1 cellular context compared by ENCODE assay signal in genomic region chr16:57464523-57464922, GRCh38.
TF ChIP-seq lines count a peak whose summit lies in the region.

No MANE protein-coding gene starts in this region.

TF ChIP-seq in WTC11, 78 proteins besides CTCF, POLR2A, EP300 and RAD21:
- TF ChIP-seq, protein P1, sequence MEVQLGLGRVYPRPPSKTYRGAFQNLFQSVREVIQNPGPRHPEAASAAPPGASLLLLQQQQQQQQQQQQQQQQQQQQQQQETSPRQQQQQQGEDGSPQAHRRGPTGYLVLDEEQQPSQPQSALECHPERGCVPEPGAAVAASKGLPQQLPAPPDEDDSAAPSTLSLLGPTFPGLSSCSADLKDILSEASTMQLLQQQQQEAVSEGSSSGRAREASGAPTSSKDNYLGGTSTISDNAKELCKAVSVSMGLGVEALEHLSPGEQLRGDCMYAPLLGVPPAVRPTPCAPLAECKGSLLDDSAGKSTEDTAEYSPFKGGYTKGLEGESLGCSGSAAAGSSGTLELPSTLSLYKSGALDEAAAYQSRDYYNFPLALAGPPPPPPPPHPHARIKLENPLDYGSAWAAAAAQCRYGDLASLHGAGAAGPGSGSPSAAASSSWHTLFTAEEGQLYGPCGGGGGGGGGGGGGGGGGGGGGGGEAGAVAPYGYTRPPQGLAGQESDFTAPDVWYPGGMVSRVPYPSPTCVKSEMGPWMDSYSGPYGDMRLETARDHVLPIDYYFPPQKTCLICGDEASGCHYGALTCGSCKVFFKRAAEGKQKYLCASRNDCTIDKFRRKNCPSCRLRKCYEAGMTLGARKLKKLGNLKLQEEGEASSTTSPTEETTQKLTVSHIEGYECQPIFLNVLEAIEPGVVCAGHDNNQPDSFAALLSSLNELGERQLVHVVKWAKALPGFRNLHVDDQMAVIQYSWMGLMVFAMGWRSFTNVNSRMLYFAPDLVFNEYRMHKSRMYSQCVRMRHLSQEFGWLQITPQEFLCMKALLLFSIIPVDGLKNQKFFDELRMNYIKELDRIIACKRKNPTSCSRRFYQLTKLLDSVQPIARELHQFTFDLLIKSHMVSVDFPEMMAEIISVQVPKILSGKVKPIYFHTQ (CRISPR knock-in tag; IDR thresholded peaks at IDR 0.05), result no peak
- no peak for TF ChIP-seq ESRRA (CRISPR knock-in tag; IDR thresholded peaks at IDR 0.05; ENCODE audit: borderline replicate concordance)
- no peak for TF ChIP-seq NR2C2 (CRISPR knock-in tag; IDR thresholded peaks at IDR 0.05)
- TF ChIP-seq TEAD1 (CRISPR knock-in tag; IDR thresholded peaks at IDR 0.05), result no peak
- no peak for TF ChIP-seq ZNF425 (CRISPR knock-in tag; conservative IDR thresholded peaks at IDR 0.05)
- TF ChIP-seq, protein P2, sequence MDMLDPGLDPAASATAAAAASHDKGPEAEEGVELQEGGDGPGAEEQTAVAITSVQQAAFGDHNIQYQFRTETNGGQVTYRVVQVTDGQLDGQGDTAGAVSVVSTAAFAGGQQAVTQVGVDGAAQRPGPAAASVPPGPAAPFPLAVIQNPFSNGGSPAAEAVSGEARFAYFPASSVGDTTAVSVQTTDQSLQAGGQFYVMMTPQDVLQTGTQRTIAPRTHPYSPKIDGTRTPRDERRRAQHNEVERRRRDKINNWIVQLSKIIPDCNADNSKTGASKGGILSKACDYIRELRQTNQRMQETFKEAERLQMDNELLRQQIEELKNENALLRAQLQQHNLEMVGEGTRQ (CRISPR knock-in tag; IDR thresholded peaks at IDR 0.05), result no peak
- no peak for TF ChIP-seq RELA (CRISPR knock-in tag; IDR thresholded peaks at IDR 0.05; ENCODE audit: borderline replicate concordance)
- TF ChIP-seq MLX (CRISPR knock-in tag; IDR thresholded peaks at IDR 0.05), result no peak
- TF ChIP-seq GABPB1 (CRISPR knock-in tag; IDR thresholded peaks at IDR 0.05), result no peak
- TF ChIP-seq, protein P3, sequence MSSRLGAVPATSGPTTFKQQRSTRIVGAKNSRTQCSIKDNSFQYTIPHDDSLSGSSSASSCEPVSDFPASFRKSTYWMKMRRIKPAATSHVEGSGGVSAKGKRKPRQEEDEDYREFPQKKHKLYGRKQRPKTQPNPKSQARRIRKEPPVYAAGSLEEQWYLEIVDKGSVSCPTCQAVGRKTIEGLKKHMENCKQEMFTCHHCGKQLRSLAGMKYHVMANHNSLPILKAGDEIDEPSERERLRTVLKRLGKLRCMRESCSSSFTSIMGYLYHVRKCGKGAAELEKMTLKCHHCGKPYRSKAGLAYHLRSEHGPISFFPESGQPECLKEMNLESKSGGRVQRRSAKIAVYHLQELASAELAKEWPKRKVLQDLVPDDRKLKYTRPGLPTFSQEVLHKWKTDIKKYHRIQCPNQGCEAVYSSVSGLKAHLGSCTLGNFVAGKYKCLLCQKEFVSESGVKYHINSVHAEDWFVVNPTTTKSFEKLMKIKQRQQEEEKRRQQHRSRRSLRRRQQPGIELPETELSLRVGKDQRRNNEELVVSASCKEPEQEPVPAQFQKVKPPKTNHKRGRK (CRISPR knock-in tag; IDR thresholded peaks at IDR 0.05; ENCODE audit: borderline replicate concordance), result no peak
- no peak for TF ChIP-seq ZNF317 (CRISPR knock-in tag; IDR thresholded peaks at IDR 0.05; ENCODE audit: borderline replicate concordance, low read depth)
- no peak for TF ChIP-seq MYBL2 (CRISPR knock-in tag; IDR thresholded peaks at IDR 0.05)
- TF ChIP-seq MXD4 (CRISPR knock-in tag; IDR thresholded peaks at IDR 0.05; ENCODE audit: borderline replicate concordance), result no peak
- TF ChIP-seq KAT7 (CRISPR knock-in tag; IDR thresholded peaks at IDR 0.05; ENCODE audit: borderline replicate concordance), result no peak
- TF ChIP-seq, protein P4, sequence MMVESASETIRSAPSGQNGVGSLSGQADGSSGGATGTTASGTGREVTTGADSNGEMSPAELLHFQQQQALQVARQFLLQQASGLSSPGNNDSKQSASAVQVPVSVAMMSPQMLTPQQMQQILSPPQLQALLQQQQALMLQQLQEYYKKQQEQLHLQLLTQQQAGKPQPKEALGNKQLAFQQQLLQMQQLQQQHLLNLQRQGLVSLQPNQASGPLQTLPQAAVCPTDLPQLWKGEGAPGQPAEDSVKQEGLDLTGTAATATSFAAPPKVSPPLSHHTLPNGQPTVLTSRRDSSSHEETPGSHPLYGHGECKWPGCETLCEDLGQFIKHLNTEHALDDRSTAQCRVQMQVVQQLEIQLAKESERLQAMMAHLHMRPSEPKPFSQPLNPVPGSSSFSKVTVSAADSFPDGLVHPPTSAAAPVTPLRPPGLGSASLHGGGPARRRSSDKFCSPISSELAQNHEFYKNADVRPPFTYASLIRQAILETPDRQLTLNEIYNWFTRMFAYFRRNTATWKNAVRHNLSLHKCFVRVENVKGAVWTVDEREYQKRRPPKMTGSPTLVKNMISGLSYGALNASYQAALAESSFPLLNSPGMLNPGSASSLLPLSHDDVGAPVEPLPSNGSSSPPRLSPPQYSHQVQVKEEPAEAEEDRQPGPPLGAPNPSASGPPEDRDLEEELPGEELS (CRISPR knock-in tag; IDR thresholded peaks at IDR 0.05), result no peak
- no peak for TF ChIP-seq ZNF423 (CRISPR knock-in tag; IDR thresholded peaks at IDR 0.05)
- TF ChIP-seq, protein P5, sequence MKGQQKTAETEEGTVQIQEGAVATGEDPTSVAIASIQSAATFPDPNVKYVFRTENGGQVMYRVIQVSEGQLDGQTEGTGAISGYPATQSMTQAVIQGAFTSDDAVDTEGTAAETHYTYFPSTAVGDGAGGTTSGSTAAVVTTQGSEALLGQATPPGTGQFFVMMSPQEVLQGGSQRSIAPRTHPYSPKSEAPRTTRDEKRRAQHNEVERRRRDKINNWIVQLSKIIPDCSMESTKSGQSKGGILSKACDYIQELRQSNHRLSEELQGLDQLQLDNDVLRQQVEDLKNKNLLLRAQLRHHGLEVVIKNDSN (CRISPR knock-in tag; IDR thresholded peaks at IDR 0.05), result no peak
- TF ChIP-seq, protein P6, sequence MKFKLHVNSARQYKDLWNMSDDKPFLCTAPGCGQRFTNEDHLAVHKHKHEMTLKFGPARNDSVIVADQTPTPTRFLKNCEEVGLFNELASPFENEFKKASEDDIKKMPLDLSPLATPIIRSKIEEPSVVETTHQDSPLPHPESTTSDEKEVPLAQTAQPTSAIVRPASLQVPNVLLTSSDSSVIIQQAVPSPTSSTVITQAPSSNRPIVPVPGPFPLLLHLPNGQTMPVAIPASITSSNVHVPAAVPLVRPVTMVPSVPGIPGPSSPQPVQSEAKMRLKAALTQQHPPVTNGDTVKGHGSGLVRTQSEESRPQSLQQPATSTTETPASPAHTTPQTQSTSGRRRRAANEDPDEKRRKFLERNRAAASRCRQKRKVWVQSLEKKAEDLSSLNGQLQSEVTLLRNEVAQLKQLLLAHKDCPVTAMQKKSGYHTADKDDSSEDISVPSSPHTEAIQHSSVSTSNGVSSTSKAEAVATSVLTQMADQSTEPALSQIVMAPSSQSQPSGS (CRISPR knock-in tag; IDR thresholded peaks at IDR 0.05; ENCODE audit: borderline replicate concordance, low read depth), result no peak
- TF ChIP-seq, protein P7, sequence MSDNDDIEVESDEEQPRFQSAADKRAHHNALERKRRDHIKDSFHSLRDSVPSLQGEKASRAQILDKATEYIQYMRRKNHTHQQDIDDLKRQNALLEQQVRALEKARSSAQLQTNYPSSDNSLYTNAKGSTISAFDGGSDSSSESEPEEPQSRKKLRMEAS (CRISPR knock-in tag; IDR thresholded peaks at IDR 0.05), result no peak
- TF ChIP-seq, protein P8, sequence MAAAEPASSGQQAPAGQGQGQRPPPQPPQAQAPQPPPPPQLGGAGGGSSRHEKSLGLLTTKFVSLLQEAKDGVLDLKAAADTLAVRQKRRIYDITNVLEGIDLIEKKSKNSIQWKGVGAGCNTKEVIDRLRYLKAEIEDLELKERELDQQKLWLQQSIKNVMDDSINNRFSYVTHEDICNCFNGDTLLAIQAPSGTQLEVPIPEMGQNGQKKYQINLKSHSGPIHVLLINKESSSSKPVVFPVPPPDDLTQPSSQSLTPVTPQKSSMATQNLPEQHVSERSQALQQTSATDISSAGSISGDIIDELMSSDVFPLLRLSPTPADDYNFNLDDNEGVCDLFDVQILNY (CRISPR knock-in tag; IDR thresholded peaks at IDR 0.05), result no peak
